16 cellular contexts compared by ENCODE assay signal in the genomic region with DNA sequence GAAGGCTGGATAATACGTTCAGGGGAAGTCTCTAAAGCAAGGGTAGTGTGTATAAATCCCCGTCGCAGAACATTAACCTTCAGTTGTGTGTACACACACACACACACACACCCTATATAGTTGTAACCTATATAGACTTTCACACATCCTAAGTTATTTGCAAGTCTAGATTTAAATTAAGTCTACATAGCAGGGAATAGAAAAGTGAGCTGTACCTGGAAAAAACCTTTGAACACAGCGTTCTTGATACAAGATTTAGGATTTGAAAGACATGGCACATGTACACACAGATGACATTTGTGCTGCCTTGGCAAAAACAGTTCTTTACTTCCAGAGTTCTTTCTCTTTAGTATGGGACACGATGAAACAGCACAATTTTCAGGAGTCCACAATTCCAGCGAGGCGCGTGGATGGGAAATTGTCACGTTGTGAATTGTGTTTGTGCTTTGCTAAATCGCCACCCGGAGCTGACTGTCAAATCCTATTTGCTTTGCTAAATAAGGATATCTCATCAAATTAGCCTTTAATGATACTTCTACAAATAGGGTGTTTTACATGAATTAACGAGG.
DNase-seq lines count a peak whose midpoint lies in the region; ATAC-seq, FAIRE-seq and TF ChIP-seq lines count a peak whose summit lies in the region.
"Had no signal": no experiment of that assay in that cellular context is flagged by ENCODE, and none has a peak within 500 bp of the region (broad histone marks: within the 10 kb centered on the region; RNA-seq: fewer than 3 reads in every experiment).

No MANE protein-coding gene starts in this region.

- H3K36me3 ChIP-seq in Panc1 (ENCODE audit: control insufficient read depth, insufficient read depth, low read length) (no peaks in the 10 kb centered on the region), keratinocyte (ENCODE audit: control insufficient read depth in 2 of 2, extremely low read depth in 1 of 2, insufficient read depth in 2 of 2, low read length in 2 of 2) (peaks cover 3 to 6% of the 10 kb centered on the region in 2 experiments), gastrocnemius medialis (no peaks in the 10 kb centered on the region)
- H3K36me3 ChIP-seq: lower lobe of right lung, prostate gland had no signal

- H3K4me1 Mint-ChIP-seq in activated CD4-positive, alpha-beta memory T cell treated with anti-CD3 and anti-CD28 coated beads, Interleukin-2, amount 10 ng/mL, durations not matched to agents 7 days and 5 days, result peaks cover 19% of the 10 kb centered on the region

- intact Hi-C loops in Panc1 (cut with micrococcal nuclease; ENCODE audit: unreplicated experiment), result loop anchor here (5.0 kb wide), 2 partner anchors 182 to 327 kb away; a partner anchor contains a TSS
- intact Hi-C loops in gastrocnemius medialis (cut with DNase I; ENCODE audit: low total_unique reads), result loop anchor here (5.0 kb wide), 2 partner anchors 132 to 327 kb away; a partner anchor contains a TSS

- H3K27ac ChIP-seq in Panc1 (ENCODE audit: low read length) (peak overlapping the region; percentile 93), keratinocyte (ENCODE audit: control insufficient read depth, insufficient read depth, low read length) (peak overlapping the region; percentile 89), gastrocnemius medialis (peak overlapping the region; percentile 95 to 99 (median 98))
- H3K27ac ChIP-seq: lower lobe of right lung had no signal

- DNase-seq in GM12865 (ENCODE audit: low read depth), result no peak
- DNase-seq in Panc1 (ENCODE audit: low read depth, low spot score), result no peak
- no peak for DNase-seq in keratinocyte (ENCODE audit: low read depth, low spot score)
- DNase-seq in gastrocnemius medialis, result no peak
- no peak for DNase-seq in activated CD4-positive, alpha-beta memory T cell treated with anti-CD3 and anti-CD28 coated beads, Interleukin-2, amount 10 ng/mL, durations not matched to agents 7 days and 5 days
- no peak for DNase-seq in NCI-H2029 treated with DMSO at 0.1 percent for 48 hours (lab: John Stamatoyannopoulos, UW)
- no peak for DNase-seq in GM12891 (ENCODE audit: insufficient read length, low spot score)
- no peak for DNase-seq in NOMO-1 treated with dmso at 0.1 percent for 144 hours (lab: John Stamatoyannopoulos, UW; ENCODE audit: unreplicated experiment)
- DNase-seq: activated CD4-positive, alpha-beta T cell treated with anti-CD3 and anti-CD28 coated beads for 1 hour; KBM-7; lower lobe of right lung; NCI-H187; stimulated activated CD4-positive, alpha-beta T cell treated with anti-CD3 and anti-CD28 coated beads, Interleukin-2, amount 100 ng/mL, for 48 hours; stimulated activated naive B cell treated with anti-CD40 and anti-IgM and Interleukin-4, amounts not matched to agents 10 μg/mL and 1 μg/mL and 100 μg/mL, for 72 hours had no signal

- ATAC-seq in Panc1 (no peak), gastrocnemius medialis (no peak)
- ATAC-seq: lower lobe of right lung; stimulated activated naive B cell treated with anti-CD40 and anti-IgM and Interleukin-4, amounts not matched to agents 10 μg/mL and 1 μg/mL and 100 μg/mL, for 72 hours had no signal

- no peaks in the 10 kb centered on the region for H3K9me1 ChIP-seq in keratinocyte (ENCODE audit: control insufficient read depth, extremely low read depth, insufficient read depth, low read length)

- no peak overlapping the region for H3K4me3 Mint-ChIP-seq in activated CD4-positive, alpha-beta memory T cell treated with anti-CD3 and anti-CD28 coated beads, Interleukin-2, amount 10 ng/mL, durations not matched to agents 7 days and 5 days
- H3K4me3 Mint-ChIP-seq: stimulated activated naive B cell treated with anti-CD40 and anti-IgM and Interleukin-4, amounts not matched to agents 10 μg/mL and 1 μg/mL and 100 μg/mL, for 72 hours had no signal

- H3K27me3 ChIP-seq in Panc1 (ENCODE audit: control insufficient read depth, insufficient read depth, low read length) (no peaks in the 10 kb centered on the region), keratinocyte (ENCODE audit: control insufficient read depth, extremely low read depth, insufficient read depth, low read length) (no peaks in the 10 kb centered on the region), gastrocnemius medialis (no peaks in the 10 kb centered on the region)

- H3K27me3 Mint-ChIP-seq in activated CD4-positive, alpha-beta memory T cell treated with anti-CD3 and anti-CD28 coated beads, Interleukin-2, amount 10 ng/mL, durations not matched to agents 7 days and 5 days, result peaks cover 36% of the 10 kb centered on the region

- H3K36me3 Mint-ChIP-seq in activated CD4-positive, alpha-beta memory T cell treated with anti-CD3 and anti-CD28 coated beads, Interleukin-2, amount 10 ng/mL, durations not matched to agents 7 days and 5 days (ENCODE audit: low read depth), result no peaks in the 10 kb centered on the region

- H2AFZ ChIP-seq in keratinocyte (ENCODE audit: control insufficient read depth, low read length), result no peak overlapping the region

- peak overlapping the region; percentile 78 for H3K4me2 ChIP-seq in keratinocyte (ENCODE audit: control insufficient read depth, extremely low read depth, insufficient read depth, low read depth, low read length)

- BruUV-seq in Panc1 (replicated peaks; lab: Mats Ljungman, UMichigan), result no TSS peak

- H3K4me1 ChIP-seq in Panc1 (ENCODE audit: control insufficient read depth, insufficient read depth, low read length), result peaks cover 57% of the 10 kb centered on the region
- H3K4me1 ChIP-seq in keratinocyte (ENCODE audit: control insufficient read depth, extremely low read depth, insufficient read depth, low read length), result peaks cover 61% of the 10 kb centered on the region
- H3K4me1 ChIP-seq in gastrocnemius medialis, result peaks cover 50 to 56% of the 10 kb centered on the region in 2 donors

- FAIRE-seq in keratinocyte (lab: Jason Lieb, UNC), result no peak
- no peak for FAIRE-seq in GM12891 (lab: Jason Lieb, UNC)
- FAIRE-seq: G401.6 had no signal

- CTCF ChIA-PET in Panc1 (lab: Charles Lee), result no interaction called here
- CTCF ChIA-PET in activated CD4-positive, alpha-beta memory T cell treated with anti-CD3 and anti-CD28 coated beads, Interleukin-2, amount 10 ng/mL, durations not matched to agents 7 days and 5 days (lab: Charles Lee), result no interaction called here

- H3K9me3 Mint-ChIP-seq in activated CD4-positive, alpha-beta memory T cell treated with anti-CD3 and anti-CD28 coated beads, Interleukin-2, amount 10 ng/mL, durations not matched to agents 7 days and 5 days, result no peaks in the 10 kb centered on the region
- H3K9me3 Mint-ChIP-seq: stimulated activated naive B cell treated with anti-CD40 and anti-IgM and Interleukin-4, amounts not matched to agents 10 μg/mL and 1 μg/mL and 100 μg/mL, for 72 hours had no signal

- H4K20me1 ChIP-seq in keratinocyte (ENCODE audit: control insufficient read depth, extremely low read depth, insufficient read depth, low read length), result no peaks in the 10 kb centered on the region

- TF ChIP-seq CTCF in GM12865 (IDR thresholded peaks at IDR 0.05; ENCODE audit: insufficient read depth, low read depth, low read length, missing control alignments), result no peak
- no peak for TF ChIP-seq CTCF in Panc1 (IDR thresholded peaks at IDR 0.05)
- TF ChIP-seq CTCF in keratinocyte (optimal IDR thresholded peaks at IDR 0.05 in 1 of 3, IDR thresholded peaks at IDR 0.05 in 1 of 3, conservative IDR thresholded peaks at IDR 0.05 in 1 of 3; ENCODE audit: extremely low read depth in 1 of 3, insufficient read depth in 2 of 3, low read length in 3 of 3), result no peak
- no peak for TF ChIP-seq CTCF in gastrocnemius medialis (IDR thresholded peaks at IDR 0.05 in 4 of 5, conservative IDR thresholded peaks at IDR 0.05 in 1 of 5)

- in situ Hi-C loops in Panc1 (cut with HindIII; ENCODE audit: low pct_unique_long_range_greater_than_20kb, low sequenced_read_pairs) (no loop called here), gastrocnemius medialis (cut with MboI; ENCODE audit: low sequenced_read_pairs in 4 of 4) (loop anchor here in 3 of 4 donors (5.0 to 25.0 kb wide), 3 partner anchors 107 to 222 kb away; no protein-coding TSS in a partner anchor)

- POLR2A ChIA-PET in Panc1 (lab: Charles Lee), result interaction anchor here (0.6 kb wide), 1 partner anchor 226 kb away, joined by 4 read pairs; no protein-coding TSS in a partner anchor
- POLR2A ChIA-PET in activated CD4-positive, alpha-beta memory T cell treated with anti-CD3 and anti-CD28 coated beads, Interleukin-2, amount 10 ng/mL, durations not matched to agents 7 days and 5 days (lab: Charles Lee), result no interaction called here

- no peak overlapping the region for H3K27ac Mint-ChIP-seq in activated CD4-positive, alpha-beta memory T cell treated with anti-CD3 and anti-CD28 coated beads, Interleukin-2, amount 10 ng/mL, durations not matched to agents 7 days and 5 days
- H3K27ac Mint-ChIP-seq: stimulated activated naive B cell treated with anti-CD40 and anti-IgM and Interleukin-4, amounts not matched to agents 10 μg/mL and 1 μg/mL and 100 μg/mL, for 72 hours had no signal

- H3K79me2 ChIP-seq in keratinocyte (ENCODE audit: control insufficient read depth, insufficient read depth, low read length), result peaks cover 70% of the 10 kb centered on the region

- H3K4me3 ChIP-seq in GM12865 (ENCODE audit: low read depth, low read length) (peak overlapping the region; percentile 91), Panc1 (ENCODE audit: low read depth in 2 of 2, low read length in 2 of 2) (peak overlapping the region; percentile 65 to 98), keratinocyte (ENCODE audit: control insufficient read depth in 2 of 3, extremely low read depth in 1 of 3, insufficient read depth in 2 of 3, low read depth in 1 of 3, low read length in 3 of 3) (peak overlapping the region; percentile 46 to 94 (median 86)), gastrocnemius medialis (peak overlapping the region; percentile 85 to 99 (median 96))
- H3K4me3 ChIP-seq: lower lobe of right lung had no signal

- TF ChIP-seq POLR2A in gastrocnemius medialis (IDR thresholded peaks at IDR 0.05), result no peak
- no peak for TF ChIP-seq POLR2A in GM12891 (IDR thresholded peaks at IDR 0.05; ENCODE audit: low read depth, low read length)

- dilution Hi-C loops in keratinocyte (cut with MboI; ENCODE audit: extremely low pct_ligation_motif_present, low sequenced_read_pairs), result no loop called here

- no peaks in the 10 kb centered on the region for H3K9me3 ChIP-seq in Panc1 (ENCODE audit: control insufficient read depth, insufficient read depth, low read depth, low read length)
- no peaks in the 10 kb centered on the region for H3K9me3 ChIP-seq in keratinocyte (ENCODE audit: control insufficient read depth, low read depth, low read length)
- no peaks in the 10 kb centered on the region for H3K9me3 ChIP-seq in gastrocnemius medialis
- H3K9me3 ChIP-seq: lower lobe of right lung, prostate gland had no signal

- H3K9ac ChIP-seq in keratinocyte (ENCODE audit: control insufficient read depth, extremely low read depth, insufficient read depth, low read length), result peak overlapping the region; percentile 2

TF ChIP-seq in GM12891, 5 proteins besides CTCF, POLR2A, EP300 and RAD21:
- TF ChIP-seq POLR2AphosphoS5 (IDR thresholded peaks at IDR 0.05; ENCODE audit: low read depth, low read length) (no peak), PAX5 (IDR thresholded peaks at IDR 0.05; ENCODE audit: insufficient read depth, low read length, severe bottlenecking) (no peak), TAF1 (IDR thresholded peaks at IDR 0.05; ENCODE audit: low read depth, low read length) (no peak), SPI1 (IDR thresholded peaks at IDR 0.05; ENCODE audit: low read depth, low read length) (no peak), POU2F2 (IDR thresholded peaks at IDR 0.05; ENCODE audit: low read depth, low read length) (no peak)
